20 cellular contexts compared by ENCODE assay signal in genomic region chr16:69241911-69242310, GRCh38. TPM values are rescaled to one million over a fixed set of nuclear protein-coding genes. Genes with fewer than 3 reads are reported as not detected.
DNase-seq lines count a peak whose midpoint lies in the region; ATAC-seq and TF ChIP-seq lines count a peak whose summit lies in the region.
"Had no signal": no experiment of that assay in that cellular context is flagged by ENCODE, and none has a peak within 500 bp of the region (broad histone marks: within the 10 kb centered on the region; RNA-seq: fewer than 3 reads in every experiment).

No MANE protein-coding gene starts in this region.

- H3K27ac ChIP-seq in AG04450 (ENCODE audit: low read depth, low read length): peak overlapping the region; percentile 25
- peak overlapping the region; percentile 63; the same call in 1 of the 2 replicates for H3K27ac ChIP-seq in IMR-90 (ENCODE audit: insufficient read depth, low read length)
- H3K27ac ChIP-seq: RWPE1 had no signal

- peak overlapping the region; percentile 60 for H2BK5ac ChIP-seq in IMR-90 (ENCODE audit: low read depth, low read length, poor library complexity, severe bottlenecking)

- peak overlapping the region; percentile 78; the same call in 1 of the 2 replicates for H2AK5ac ChIP-seq in IMR-90 (ENCODE audit: low read depth, low read length)

- H3K9me1 ChIP-seq in IMR-90 (ENCODE audit: insufficient read depth, low read length): peaks cover 12% of the 10 kb centered on the region

- H3K27me3 ChIP-seq in AG04450 (ENCODE audit: control insufficient read depth, insufficient read depth, low read length) (no peaks in the 10 kb centered on the region), IMR-90 (ENCODE audit: control insufficient read depth, insufficient read depth, low read length) (no peaks in the 10 kb centered on the region)
- H3K27me3 ChIP-seq: BE2C had no signal

- H3K9me3 ChIP-seq in AG04450 (ENCODE audit: control insufficient read depth, insufficient read depth, low read length): no peaks in the 10 kb centered on the region
- no peaks in the 10 kb centered on the region for H3K9me3 ChIP-seq in IMR-90 (ENCODE audit: control insufficient read depth, insufficient read depth, low read length)
- H3K9me3 ChIP-seq: BE2C, HAP-1, SK-N-SH had no signal

- dilution Hi-C loops in IMR-90 (cut with HindIII; ENCODE audit: low sequenced_read_pairs, unreplicated experiment): no loop called here

- CTCF ChIA-PET in AG04450 (lab: Charles Lee) (interaction anchor here (0.6 kb wide), 1 partner anchor 65 kb away, joined by 3 read pairs; no protein-coding TSS in a partner anchor), IMR-90 (lab: Yijun Ruan, JAX) (interaction anchor here (0.6 to 0.9 kb wide), 3 partner anchors 20 to 53 kb away, joined by 3 to 5 read pairs (median 4); no protein-coding TSS in a partner anchor)

- intact Hi-C loops in IMR-90 (cut with micrococcal nuclease) (no loop called here), posterior vena cava (cut with DNase I) (no loop called here)

- H2BK15ac ChIP-seq in IMR-90 (ENCODE audit: low read depth, low read length): no peak overlapping the region; the same call in 2 of the 3 replicates

- BruUV-seq in IMR-90 (replicated peaks; lab: Mats Ljungman, UMichigan): no TSS peak

- peak overlapping the region; percentile 66; the same call in 1 of the 2 replicates for H3K4ac ChIP-seq in IMR-90 (ENCODE audit: low read depth, low read length)

- H3K36me3 ChIP-seq in IMR-90 (ENCODE audit: control insufficient read depth, insufficient read depth, low read length): peaks cover 5% of the 10 kb centered on the region

- no peak overlapping the region for H3K23ac ChIP-seq in IMR-90 (ENCODE audit: low read depth, low read length)

- H3K18ac ChIP-seq in IMR-90 (ENCODE audit: low read depth, low read length): peak overlapping the region; percentile 20; the same call in 1 of the 2 replicates

- no peak overlapping the region for H2AFZ ChIP-seq in IMR-90 (replicated peaks; ENCODE audit: low read length, poor library complexity)

- in situ Hi-C loops in IMR-90 (cut with MboI; ENCODE audit: low sequenced_read_pairs): no loop called here

- no peak for TF ChIP-seq POLR2A in IMR-90 (IDR thresholded peaks at IDR 0.05; ENCODE audit: low read depth, low read length)

- no peak overlapping the region for H3K4me3 ChIP-seq in AG04450 (ENCODE audit: low read depth, low read length)
- no peak overlapping the region for H3K4me3 ChIP-seq in IMR-90 (ENCODE audit: insufficient read depth, low read depth, low read length)
- H3K4me3 ChIP-seq: GM12878, HAP-1 had no signal

- TF ChIP-seq CTCF in AG04450 (IDR thresholded peaks at IDR 0.05; ENCODE audit: low read depth, low read length): no peak
- TF ChIP-seq CTCF in IMR-90 (conservative IDR thresholded peaks at IDR 0.05; ENCODE audit: low read depth, low read length): no peak

- H2BK20ac ChIP-seq in IMR-90 (ENCODE audit: low read depth, low read length): no peak overlapping the region

- H4K91ac ChIP-seq in IMR-90 (ENCODE audit: insufficient read depth, low read depth, low read length): no peak overlapping the region

- peaks cover 15% of the 10 kb centered on the region for H3K4me1 ChIP-seq in IMR-90 (ENCODE audit: control insufficient read depth, insufficient read depth, low read length)
- H3K4me1 ChIP-seq: BE2C, HAP-1 had no signal

- peaks cover 30 to 76% of the 10 kb centered on the region in 2 experiments for H3K79me1 ChIP-seq in IMR-90 (ENCODE audit: low read depth in 1 of 2, low read length in 2 of 2)

- no peak overlapping the region for H2BK120ac ChIP-seq in IMR-90 (ENCODE audit: low read depth, low read length)

- WGBS in IMR-90 (ENCODE audit: extremely low coverage in 2 of 2, insufficient read length in 1 of 2), 2 experiments: 73% methylated on average over 3 of the region's 4 CpGs; no CpG with 5 or more reads in 1 of the 2 experiments

- H4K8ac ChIP-seq in IMR-90 (ENCODE audit: low read depth in 2 of 2, low read length in 2 of 2): peak overlapping the region in 1 of 2 experiments; percentile 68; a peak in 2 of 4 replicates

- peaks cover 40% of the 10 kb centered on the region; the same call in 1 of the 2 replicates for H4K20me1 ChIP-seq in IMR-90 (ENCODE audit: insufficient read depth, low read length)

- H2AK9ac ChIP-seq in IMR-90 (replicated peaks; ENCODE audit: low read depth, low read length, poor library complexity): no peak overlapping the region

- peak overlapping the region; percentile 72; the same call in 1 of the 2 replicates for H3K14ac ChIP-seq in IMR-90 (replicated peaks; ENCODE audit: low read depth, low read length)

- DNase-seq in AG04450 (ENCODE audit: low read depth, low spot score): peak; percentile 39
- DNase-seq in IMR-90: peak; percentile 76
- peak; percentile 19 for DNase-seq in fibroblast of gingiva (ENCODE audit: low read depth)
- peak; percentile 78 for DNase-seq in iris pigment epithelial cell (ENCODE audit: low read depth)
- DNase-seq in DMS 273 (lab: John Stamatoyannopoulos, UW; ENCODE audit: unreplicated experiment): no peak
- DNase-seq in stimulated activated CD4-positive, alpha-beta T cell treated with anti-CD3 and anti-CD28 coated beads, Interleukin-4, amount 100 ng/mL, for 24 hours: no peak
- DNase-seq in posterior vena cava (ENCODE audit: low spot score): no peak
- DNase-seq: BE2C, DMS79, Karpas-422, NCI-H1436 treated with DMSO at 0.1 percent for 48 hours, NCI-H1930, NCI-H226, NCI-H510A treated with DMSO at 0.1 percent for 48 hours, NCI-H748 treated with DMSO at 0.1 percent for 48 hours, SHP77 treated with DMSO at 0.1 percent for 48 hours, SK-N-SH had no signal

- H4K5ac ChIP-seq in IMR-90 (ENCODE audit: low read depth, low read length): peak overlapping the region; percentile 39; the same call in 1 of the 2 replicates

- no peak overlapping the region for H3K56ac ChIP-seq in IMR-90 (ENCODE audit: extremely low read depth, insufficient read depth, low read length)

- peak; percentile 31; the same call in 1 of the 2 replicates for ATAC-seq in IMR-90 (ENCODE audit: low read depth)
- ATAC-seq: GM12878 had no signal

- no peak for TF ChIP-seq RAD21 in IMR-90 (IDR thresholded peaks at IDR 0.05; ENCODE audit: low read length)

- POLR2A ChIA-PET in AG04450 (lab: Yijun Ruan, JAX): no interaction called here
- POLR2A ChIA-PET in IMR-90 (lab: Charles Lee; ENCODE audit: unreplicated experiment): interaction anchor here (0.7 kb wide), 1 partner anchor 53 kb away, joined by 10 read pairs; no protein-coding TSS in a partner anchor

- no peak overlapping the region for H3K4me2 ChIP-seq in IMR-90 (ENCODE audit: low read depth, low read length)
- H3K4me2 ChIP-seq: SK-N-SH had no signal

- no peak overlapping the region for H3K9ac ChIP-seq in IMR-90 (ENCODE audit: low read depth, low read length)
- H3K9ac ChIP-seq: SK-N-SH had no signal

TF ChIP-seq in IMR-90, 13 proteins besides CTCF, POLR2A, EP300 and RAD21:
- no peak for TF ChIP-seq RCOR1 (IDR thresholded peaks at IDR 0.05; ENCODE audit: insufficient replicate concordance, low read length)

RNA-seq across cellular contexts. Expression of gene SNTB2, which starts 54.9 kb away (rescaled TPM):
- polyA plus RNA-seq in AG04450 (2011; rRNA removed): 62.6 and 72.0 TPM in 2 replicates
- polyA minus RNA-seq in AG04450 (2011; rRNA and poly(A)+ RNA removed): 147 and 149 TPM in 2 replicates
- total RNA-seq in IMR-90 (2012; rRNA removed): 47.5 and 58.0 TPM in 2 replicates
- 23.5 and 24.8 TPM in 2 replicates for polyA plus RNA-seq in IMR-90 (2012; rRNA removed)
- 7.3 and 30.5 TPM in 2 replicates for polyA plus RNA-seq in IMR-90 (2012; cell fraction: cytosol; rRNA removed)
- 43.5 and 44.6 TPM in 2 replicates for polyA plus RNA-seq in IMR-90 (2012; cell fraction: nucleus; rRNA removed; ENCODE audit: low replicate concordance)
- total RNA-seq in posterior vena cava: 10 to 100 TPM; 53.8 to 59.5 TPM

Comparison
In these comparisons a context has a peak if more than half of its experiments do, and no peak if none do; other contexts are left out.
1. DNase-seq: peak in AG04450 (single experiment), IMR-90 (single experiment), fibroblast of gingiva (single experiment) and iris pigment epithelial cell (single experiment); none in DMS 273 (single experiment), stimulated activated CD4-positive, alpha-beta T cell treated with anti-CD3 and anti-CD28 coated beads, Interleukin-4, amount 100 ng/mL, for 24 hours (single experiment) and posterior vena cava (single experiment).